Comparison of ENCODE assay signal across 2 cellular contexts in the genomic region with DNA sequence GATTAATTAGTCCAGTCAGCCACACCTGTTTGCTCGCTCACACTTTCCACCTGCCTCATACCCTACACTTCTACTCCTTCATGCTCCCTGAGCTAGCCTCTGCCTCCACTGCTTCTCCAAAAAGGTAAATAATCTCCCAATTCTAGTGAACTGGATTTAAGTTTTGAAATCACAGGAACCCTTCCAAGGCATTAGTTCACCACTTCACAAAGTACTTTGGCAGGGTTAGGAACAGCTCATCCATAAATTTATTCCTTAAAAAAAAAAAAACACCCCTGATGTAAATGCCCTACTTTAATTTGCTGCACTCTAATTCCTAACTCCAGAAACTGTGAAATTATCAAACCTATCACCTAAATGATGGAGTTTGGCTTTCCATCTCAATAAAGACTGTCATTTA.
TF ChIP-seq lines count a peak whose summit lies in the region.

No MANE protein-coding gene starts in this region.

TF ChIP-seq in GM23338, 12 proteins besides CTCF, POLR2A, EP300 and RAD21:
- no peak for TF ChIP-seq STAT1 (IDR thresholded peaks at IDR 0.05; ENCODE audit: unreplicated experiment)
- TF ChIP-seq ETS1 (IDR thresholded peaks at IDR 0.05), result no peak

TF ChIP-seq in H1, 55 proteins besides CTCF, POLR2A, EP300 and RAD21:
- TF ChIP-seq POLR2AphosphoS5 (IDR thresholded peaks at IDR 0.05; ENCODE audit: low read depth, low read length), result no peak
- TF ChIP-seq BCL11A (IDR thresholded peaks at IDR 0.05; ENCODE audit: low read depth in 2 of 2, low read length in 2 of 2), result no peak
- no peak for TF ChIP-seq SIRT6 (IDR thresholded peaks at IDR 0.05; ENCODE audit: low read length)
- TF ChIP-seq CREB1 (IDR thresholded peaks at IDR 0.05), result no peak
- TF ChIP-seq SP1 (IDR thresholded peaks at IDR 0.05; ENCODE audit: low read depth, low read length), result no peak
- no peak for TF ChIP-seq RNF2 (IDR thresholded peaks at IDR 0.05; ENCODE audit: borderline replicate concordance, low read depth, low read length, missing control alignments, poor library complexity, severe bottlenecking)
- TF ChIP-seq EZH2 (IDR thresholded peaks at IDR 0.05; ENCODE audit: low read depth, low read length, severe bottlenecking), result no peak
- TF ChIP-seq KDM4A (IDR thresholded peaks at IDR 0.05; ENCODE audit: low read depth, low read length, severe bottlenecking), result no peak
- no peak for TF ChIP-seq ZNF274 (IDR thresholded peaks at IDR 0.05; ENCODE audit: borderline replicate concordance, extremely low read depth, low read length)
- no peak for TF ChIP-seq CBX8 (IDR thresholded peaks at IDR 0.05; ENCODE audit: borderline replicate concordance, low read depth, low read length)
- no peak for TF ChIP-seq USF2 (IDR thresholded peaks at IDR 0.05; ENCODE audit: low read length)
- no peak for TF ChIP-seq SIX5 (IDR thresholded peaks at IDR 0.05; ENCODE audit: low read depth, low read length)
- TF ChIP-seq CHD7 (IDR thresholded peaks at IDR 0.05; ENCODE audit: insufficient replicate concordance, low read length), result no peak
- TF ChIP-seq RXRA (IDR thresholded peaks at IDR 0.05; ENCODE audit: insufficient read depth, low read depth, low read length), result no peak
- TF ChIP-seq MAX (IDR thresholded peaks at IDR 0.05), result no peak
- no peak for TF ChIP-seq RFX5 (IDR thresholded peaks at IDR 0.05; ENCODE audit: borderline replicate concordance, low read depth, low read length)
- no peak for TF ChIP-seq ASH2L (IDR thresholded peaks at IDR 0.05; ENCODE audit: low read length)
- TF ChIP-seq FOSL1 (IDR thresholded peaks at IDR 0.05; ENCODE audit: insufficient read depth, low read depth, low read length), result no peak
- TF ChIP-seq TEAD4 (IDR thresholded peaks at IDR 0.05; ENCODE audit: low read depth, low read length), result no peak
- TF ChIP-seq TAF7 (optimal IDR thresholded peaks at IDR 0.05; ENCODE audit: borderline replicate concordance, low read depth, low read length), result no peak
